In genomic region chr7:105782391-105783063, GRCh38 we compare ENCODE assay signal across 7 cellular contexts.
DNase-seq lines count a peak whose midpoint lies in the region; ATAC-seq and TF ChIP-seq lines count a peak whose summit lies in the region.

No MANE protein-coding gene starts in this region.

- H3K36me3 ChIP-seq in fibroblast of lung (ENCODE audit: control insufficient read depth, insufficient read depth, low read length) (no peaks in the 10 kb centered on the region), esophagus muscularis mucosa (peaks cover 0 to 10% (median under 1%) of the 10 kb centered on the region in 4 donors)

- H3K27ac ChIP-seq in fibroblast of lung (ENCODE audit: insufficient read depth, low read length) = peak overlapping the region; percentile 16
- H3K27ac ChIP-seq in esophagus muscularis mucosa (replicated peaks in 1 of 4) = no peak overlapping the region

- peak; percentile 91 for ATAC-seq in SK-N-SH treated with all-trans-retinoic acid at 6 μM for 48 hours
- no peak for ATAC-seq in GM18868 (IDR thresholded peaks at IDR 0.05; ENCODE audit: unreplicated experiment)

- no peak overlapping the region for H2AFZ ChIP-seq in fibroblast of lung (ENCODE audit: low read length)

- 79% methylated on average over 9 of the region's 10 CpGs for WGBS in esophagus muscularis mucosa

- no peak overlapping the region for H3K4me2 ChIP-seq in fibroblast of lung (ENCODE audit: extremely low read depth, insufficient read depth, low read length)

- H3K4me3 ChIP-seq in fibroblast of lung (replicated peaks in 1 of 4; ENCODE audit: control extremely low read depth in 1 of 4, insufficient read depth in 1 of 4, low read depth in 3 of 4, low read length in 4 of 4) (no peak overlapping the region), esophagus muscularis mucosa (no peak overlapping the region)

- H3K79me2 ChIP-seq in fibroblast of lung (ENCODE audit: control insufficient read depth, insufficient read depth, low read length) = no peaks in the 10 kb centered on the region

- no peaks in the 10 kb centered on the region for H3K9me3 ChIP-seq in fibroblast of lung (ENCODE audit: control insufficient read depth, insufficient read depth, low read depth, low read length)
- H3K9me3 ChIP-seq in esophagus muscularis mucosa = no peaks in the 10 kb centered on the region

- DNase-seq in H4 (ENCODE audit: low spot score) (peak; percentile 26), fibroblast of lung (ENCODE audit: low read depth in 2 of 2) (peak; percentile 78 to 94), globus pallidus (ENCODE audit: low spot score) (no peak), esophagus muscularis mucosa (ENCODE audit: extremely low spot score) (no peak)
- DNase-seq in stimulated activated CD4-positive, alpha-beta T cell treated with anti-CD3 and anti-CD28 coated beads, Interleukin-4, amount 100 ng/mL, for 24 hours = peak; percentile 61

- H3K27me3 ChIP-seq in fibroblast of lung (ENCODE audit: control insufficient read depth, insufficient read depth, low read length) (no peaks in the 10 kb centered on the region), esophagus muscularis mucosa (no peaks in the 10 kb centered on the region)

- TF ChIP-seq CTCF in fibroblast of lung (conservative IDR thresholded peaks at IDR 0.05 in 1 of 2, IDR thresholded peaks at IDR 0.05 in 1 of 2; ENCODE audit: low read depth in 1 of 2, low read length in 2 of 2) (no peak), esophagus muscularis mucosa (IDR thresholded peaks at IDR 0.05) (no peak)

- no peak for TF ChIP-seq EP300 in esophagus muscularis mucosa (IDR thresholded peaks at IDR 0.05)

- no peak overlapping the region for H3K9ac ChIP-seq in fibroblast of lung (ENCODE audit: insufficient read depth, low read length)

- peaks cover 14% of the 10 kb centered on the region for H3K4me1 ChIP-seq in fibroblast of lung (ENCODE audit: control insufficient read depth, extremely low read depth, insufficient read depth, low read length)
- peaks cover 3 to 31% (median 17%) of the 10 kb centered on the region in 4 donors for H3K4me1 ChIP-seq in esophagus muscularis mucosa

- H4K20me1 ChIP-seq in fibroblast of lung (ENCODE audit: control insufficient read depth, extremely low read depth, insufficient read depth, low read length) = no peaks in the 10 kb centered on the region

- intact Hi-C loops in esophagus muscularis mucosa (cut with DNase I) = no loop called here

- no peak for TF ChIP-seq POLR2A in esophagus muscularis mucosa (IDR thresholded peaks at IDR 0.05; ENCODE audit: low read depth)

TF ChIP-seq in SK-N-SH treated with all-trans-retinoic acid at 6 μM for 48 hours, 23 proteins besides CTCF, POLR2A, EP300 and RAD21:
- TF ChIP-seq, protein P1, sequence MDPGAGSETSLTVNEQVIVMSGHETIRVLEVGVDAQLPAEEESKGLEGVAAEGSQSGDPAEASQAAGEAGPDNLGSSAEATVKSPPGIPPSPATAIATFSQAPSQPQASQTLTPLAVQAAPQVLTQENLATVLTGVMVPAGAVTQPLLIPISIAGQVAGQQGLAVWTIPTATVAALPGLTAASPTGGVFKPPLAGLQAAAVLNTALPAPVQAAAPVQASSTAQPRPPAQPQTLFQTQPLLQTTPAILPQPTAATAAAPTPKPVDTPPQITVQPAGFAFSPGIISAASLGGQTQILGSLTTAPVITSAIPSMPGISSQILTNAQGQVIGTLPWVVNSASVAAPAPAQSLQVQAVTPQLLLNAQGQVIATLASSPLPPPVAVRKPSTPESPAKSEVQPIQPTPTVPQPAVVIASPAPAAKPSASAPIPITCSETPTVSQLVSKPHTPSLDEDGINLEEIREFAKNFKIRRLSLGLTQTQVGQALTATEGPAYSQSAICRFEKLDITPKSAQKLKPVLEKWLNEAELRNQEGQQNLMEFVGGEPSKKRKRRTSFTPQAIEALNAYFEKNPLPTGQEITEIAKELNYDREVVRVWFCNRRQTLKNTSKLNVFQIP (CRISPR knock-in tag; IDR thresholded peaks at IDR 0.05; ENCODE audit: borderline replicate concordance, low read depth) = no peak
- TF ChIP-seq ESRRG (CRISPR knock-in tag; IDR thresholded peaks at IDR 0.05) (no peak), TOX (CRISPR knock-in tag; IDR thresholded peaks at IDR 0.05; ENCODE audit: borderline replicate concordance) (peak; percentile 63; the same call in 1 of the 2 replicates), ZFP3 (CRISPR knock-in tag; IDR thresholded peaks at IDR 0.05) (no peak), ZNF8 (CRISPR knock-in tag; IDR thresholded peaks at IDR 0.05) (no peak), CSDC2 (CRISPR knock-in tag; IDR thresholded peaks at IDR 0.05) (no peak), PPARA (CRISPR knock-in tag; IDR thresholded peaks at IDR 0.05; ENCODE audit: borderline replicate concordance) (no peak), ARNTL (CRISPR knock-in tag; IDR thresholded peaks at IDR 0.05; ENCODE audit: borderline replicate concordance, low read depth) (no peak), ZC3H10 (CRISPR knock-in tag; IDR thresholded peaks at IDR 0.05) (peak; percentile 34; the same call in 1 of the 2 replicates), OSR1 (CRISPR knock-in tag; IDR thresholded peaks at IDR 0.05) (no peak), ISL1 (CRISPR knock-in tag; IDR thresholded peaks at IDR 0.05) (no peak)
- TF ChIP-seq, protein P2, sequence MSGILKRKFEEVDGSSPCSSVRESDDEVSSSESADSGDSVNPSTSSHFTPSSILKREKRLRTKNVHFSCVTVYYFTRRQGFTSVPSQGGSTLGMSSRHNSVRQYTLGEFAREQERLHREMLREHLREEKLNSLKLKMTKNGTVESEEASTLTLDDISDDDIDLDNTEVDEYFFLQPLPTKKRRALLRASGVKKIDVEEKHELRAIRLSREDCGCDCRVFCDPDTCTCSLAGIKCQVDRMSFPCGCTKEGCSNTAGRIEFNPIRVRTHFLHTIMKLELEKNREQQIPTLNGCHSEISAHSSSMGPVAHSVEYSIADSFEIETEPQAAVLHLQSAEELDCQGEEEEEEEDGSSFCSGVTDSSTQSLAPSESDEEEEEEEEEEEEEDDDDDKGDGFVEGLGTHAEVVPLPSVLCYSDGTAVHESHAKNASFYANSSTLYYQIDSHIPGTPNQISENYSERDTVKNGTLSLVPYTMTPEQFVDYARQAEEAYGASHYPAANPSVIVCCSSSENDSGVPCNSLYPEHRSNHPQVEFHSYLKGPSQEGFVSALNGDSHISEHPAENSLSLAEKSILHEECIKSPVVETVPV (CRISPR knock-in tag; IDR thresholded peaks at IDR 0.05) = no peak
- TF ChIP-seq, protein P3, sequence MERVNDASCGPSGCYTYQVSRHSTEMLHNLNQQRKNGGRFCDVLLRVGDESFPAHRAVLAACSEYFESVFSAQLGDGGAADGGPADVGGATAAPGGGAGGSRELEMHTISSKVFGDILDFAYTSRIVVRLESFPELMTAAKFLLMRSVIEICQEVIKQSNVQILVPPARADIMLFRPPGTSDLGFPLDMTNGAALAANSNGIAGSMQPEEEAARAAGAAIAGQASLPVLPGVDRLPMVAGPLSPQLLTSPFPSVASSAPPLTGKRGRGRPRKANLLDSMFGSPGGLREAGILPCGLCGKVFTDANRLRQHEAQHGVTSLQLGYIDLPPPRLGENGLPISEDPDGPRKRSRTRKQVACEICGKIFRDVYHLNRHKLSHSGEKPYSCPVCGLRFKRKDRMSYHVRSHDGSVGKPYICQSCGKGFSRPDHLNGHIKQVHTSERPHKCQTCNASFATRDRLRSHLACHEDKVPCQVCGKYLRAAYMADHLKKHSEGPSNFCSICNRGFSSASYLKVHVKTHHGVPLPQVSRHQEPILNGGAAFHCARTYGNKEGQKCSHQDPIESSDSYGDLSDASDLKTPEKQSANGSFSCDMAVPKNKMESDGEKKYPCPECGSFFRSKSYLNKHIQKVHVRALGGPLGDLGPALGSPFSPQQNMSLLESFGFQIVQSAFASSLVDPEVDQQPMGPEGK (CRISPR knock-in tag; IDR thresholded peaks at IDR 0.05; ENCODE audit: borderline replicate concordance) = no peak
- TF ChIP-seq, protein P4, sequence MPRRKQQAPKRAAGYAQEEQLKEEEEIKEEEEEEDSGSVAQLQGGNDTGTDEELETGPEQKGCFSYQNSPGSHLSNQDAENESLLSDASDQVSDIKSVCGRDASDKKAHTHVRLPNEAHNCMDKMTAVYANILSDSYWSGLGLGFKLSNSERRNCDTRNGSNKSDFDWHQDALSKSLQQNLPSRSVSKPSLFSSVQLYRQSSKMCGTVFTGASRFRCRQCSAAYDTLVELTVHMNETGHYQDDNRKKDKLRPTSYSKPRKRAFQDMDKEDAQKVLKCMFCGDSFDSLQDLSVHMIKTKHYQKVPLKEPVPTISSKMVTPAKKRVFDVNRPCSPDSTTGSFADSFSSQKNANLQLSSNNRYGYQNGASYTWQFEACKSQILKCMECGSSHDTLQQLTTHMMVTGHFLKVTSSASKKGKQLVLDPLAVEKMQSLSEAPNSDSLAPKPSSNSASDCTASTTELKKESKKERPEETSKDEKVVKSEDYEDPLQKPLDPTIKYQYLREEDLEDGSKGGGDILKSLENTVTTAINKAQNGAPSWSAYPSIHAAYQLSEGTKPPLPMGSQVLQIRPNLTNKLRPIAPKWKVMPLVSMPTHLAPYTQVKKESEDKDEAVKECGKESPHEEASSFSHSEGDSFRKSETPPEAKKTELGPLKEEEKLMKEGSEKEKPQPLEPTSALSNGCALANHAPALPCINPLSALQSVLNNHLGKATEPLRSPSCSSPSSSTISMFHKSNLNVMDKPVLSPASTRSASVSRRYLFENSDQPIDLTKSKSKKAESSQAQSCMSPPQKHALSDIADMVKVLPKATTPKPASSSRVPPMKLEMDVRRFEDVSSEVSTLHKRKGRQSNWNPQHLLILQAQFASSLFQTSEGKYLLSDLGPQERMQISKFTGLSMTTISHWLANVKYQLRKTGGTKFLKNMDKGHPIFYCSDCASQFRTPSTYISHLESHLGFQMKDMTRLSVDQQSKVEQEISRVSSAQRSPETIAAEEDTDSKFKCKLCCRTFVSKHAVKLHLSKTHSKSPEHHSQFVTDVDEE (CRISPR knock-in tag; IDR thresholded peaks at IDR 0.05) = no peak

Comparison
In these comparisons a context has a peak if more than half of its experiments do, and no peak if none do; other contexts are left out.
1. DNase-seq: peak in H4 (single experiment), fibroblast of lung (2 of 2) and stimulated activated CD4-positive, alpha-beta T cell treated with anti-CD3 and anti-CD28 coated beads, Interleukin-4, amount 100 ng/mL, for 24 hours (single experiment); none in globus pallidus (single experiment) and esophagus muscularis mucosa (single experiment).